In the genomic region with DNA sequence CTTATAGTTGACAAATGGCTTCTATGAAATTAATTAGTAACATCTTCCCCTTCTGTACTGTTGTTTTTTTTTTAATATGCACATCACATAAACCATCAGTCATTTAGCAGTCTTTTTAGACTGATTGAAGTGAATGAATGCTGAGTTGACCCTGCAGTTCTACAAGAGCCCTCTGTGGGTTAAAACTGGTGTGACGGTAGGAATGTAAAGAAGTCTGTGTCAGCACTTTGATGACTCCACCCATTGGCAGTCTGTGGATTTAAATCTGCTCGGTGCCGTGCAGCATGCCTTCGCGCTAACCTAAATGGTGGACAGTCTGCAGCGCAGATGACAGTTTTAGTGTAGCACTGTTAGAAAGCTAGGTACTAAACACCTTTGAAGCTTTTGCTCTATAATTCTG, we compare ENCODE assay signal across 8 cellular contexts. TPM values are rescaled to one million over a fixed set of nuclear protein-coding genes. Genes with fewer than 3 reads are reported as not detected.
A peak's percentile ranks its signal among the peaks of the same experiment; 100 is the strongest.
DNase-seq lines count a peak whose midpoint lies in the region; ATAC-seq and TF ChIP-seq lines count a peak whose summit lies in the region.

No MANE protein-coding gene starts in this region.

- ATAC-seq in DND-41 (ENCODE audit: insufficient read depth, low read depth): no peak
- no peak for ATAC-seq in left lobe of liver

- peaks cover 87% of the 10 kb centered on the region for H3K79me2 ChIP-seq in ACC112 (ENCODE audit: control insufficient read depth, insufficient read depth, low read length, unreplicated experiment)
- H3K79me2 ChIP-seq in DND-41 (ENCODE audit: insufficient read depth, low read length): peaks cover 93% of the 10 kb centered on the region

- peak; percentile 13 for TF ChIP-seq CTCF in DND-41 (IDR thresholded peaks at IDR 0.05; ENCODE audit: borderline replicate concordance, extremely low read depth, low read length, poor library complexity, severe bottlenecking)
- TF ChIP-seq CTCF in fibroblast of pulmonary artery (IDR thresholded peaks at IDR 0.05; ENCODE audit: low read length, missing control alignments): peak; percentile 37

- H2AFZ ChIP-seq in ACC112 (ENCODE audit: low read length, unreplicated experiment): no peak overlapping the region
- H2AFZ ChIP-seq in DND-41 (ENCODE audit: low read depth, low read length): no peak overlapping the region

- H3K4me2 ChIP-seq in DND-41 (ENCODE audit: insufficient read depth, low read length): peak overlapping the region; percentile 38; the same call in 1 of the 2 replicates

- H3K27me3 ChIP-seq in ACC112 (ENCODE audit: insufficient read depth, low read length) (no peaks in the 10 kb centered on the region), DND-41 (ENCODE audit: insufficient read depth, low read length, poor library complexity) (no peaks in the 10 kb centered on the region)

- DNase-seq in DND-41: peak; percentile 14
- peak; percentile 53 for DNase-seq in RPMI7951 (ENCODE audit: low read depth)
- DNase-seq in fibroblast of pulmonary artery (ENCODE audit: low read depth): peak; percentile 61
- DNase-seq in NCI-H187 (lab: John Stamatoyannopoulos, UW): no peak
- DNase-seq in NCI-H2029 (lab: John Stamatoyannopoulos, UW): no peak
- no peak for DNase-seq in NCI-H2107 (lab: John Stamatoyannopoulos, UW)
- no peak for DNase-seq in left lobe of liver (ENCODE audit: low spot score)

- H3K27ac ChIP-seq in ACC112 (ENCODE audit: low read depth, low read length): no peak overlapping the region
- no peak overlapping the region for H3K27ac ChIP-seq in DND-41 (ENCODE audit: low read length)

- H3K4me1 ChIP-seq in ACC112 (ENCODE audit: control insufficient read depth, insufficient read depth, low read length, unreplicated experiment) (peaks cover 26% of the 10 kb centered on the region), DND-41 (ENCODE audit: insufficient read depth, low read length) (peaks cover 32% of the 10 kb centered on the region)

- H3K4me3 ChIP-seq in ACC112 (ENCODE audit: low read depth, low read length) (0 out of 2 replicates have a peak overlapping the region, but pooled peaks have one; percentile 0), DND-41 (ENCODE audit: low read depth in 1 of 2, low read length in 2 of 2) (no peak overlapping the region), fibroblast of pulmonary artery (replicated peaks; ENCODE audit: low read depth, low read length) (no peak overlapping the region)

- H4K20me1 ChIP-seq in DND-41 (ENCODE audit: insufficient read depth, low read length): peaks cover 57% of the 10 kb centered on the region; the same call in 1 of the 2 replicates

- H3K36me3 ChIP-seq in ACC112 (ENCODE audit: insufficient read depth, low read length) (peaks cover 8% of the 10 kb centered on the region; the same call in 1 of the 2 replicates), DND-41 (ENCODE audit: insufficient read depth, low read length) (peaks cover 7% of the 10 kb centered on the region)

- no peak overlapping the region for H3K9ac ChIP-seq in DND-41 (ENCODE audit: low read depth, low read length)

- H3K9me3 ChIP-seq in DND-41 (ENCODE audit: insufficient read depth, low read length, severe bottlenecking): no peaks in the 10 kb centered on the region

RNA-seq across cellular contexts. Expression of a gene that starts 3.1 kb away (rescaled TPM):
- 10.8 and 11.5 TPM in 2 replicates for total RNA-seq in RPMI7951 (2014; rRNA removed; shearing (Covaris generic))
- 6.1 TPM for total RNA-seq in left lobe of liver

RNA-seq across cellular contexts. Expression of a gene that starts 3.6 kb away (rescaled TPM):
- 9.2 and 9.6 TPM in 2 replicates for total RNA-seq in RPMI7951 (2014; rRNA removed; shearing (Covaris generic))
- 7.7 TPM for total RNA-seq in left lobe of liver

Comparison
In these comparisons a context has a peak if more than half of its experiments do, and no peak if none do; other contexts are left out.
1. DNase-seq: peak in DND-41 (single experiment), RPMI7951 (single experiment) and fibroblast of pulmonary artery (single experiment); none in NCI-H187 (0 of 2), NCI-H2029 (single experiment), NCI-H2107 (single experiment) and left lobe of liver (single experiment).